Comparison of ENCODE assay signal across 28 cellular contexts in the genomic region with DNA sequence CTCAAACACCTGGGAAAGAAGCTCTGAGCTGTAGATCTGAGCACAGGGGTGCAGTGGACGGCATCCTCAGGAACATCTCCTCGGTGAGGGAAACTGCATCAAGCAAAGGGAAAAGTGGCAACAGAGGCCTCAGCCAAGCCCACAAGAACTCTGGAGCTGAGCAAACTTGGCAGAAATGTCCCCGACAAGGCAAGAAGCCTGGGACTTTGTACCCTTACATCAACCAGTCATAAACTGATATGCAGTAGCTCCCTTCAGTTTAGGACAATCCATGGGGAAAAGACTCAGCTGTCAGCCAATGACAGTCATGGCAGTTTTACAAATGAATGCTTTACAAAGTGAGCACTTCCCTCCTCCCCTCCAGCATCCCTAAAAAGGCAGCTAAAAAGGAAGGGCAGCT.
"Had no signal": no experiment of that assay in that cellular context is flagged by ENCODE, and none has a peak within 500 bp of the region (broad histone marks: within the 10 kb centered on the region; RNA-seq: fewer than 3 reads in every experiment).

No MANE protein-coding gene starts in this region.

- H3K27ac Mint-ChIP-seq: dendritic cell treated with granulocyte-macrophage colony-stimulating factor and Interleukin-4, amounts not matched to agents 40 ng/mL and 50 ng/mL, for 4 days; immature natural killer cell; mesothelial cell of epicardium; nephron progenitor cell; stimulated activated naive B cell treated with anti-CD40 and anti-IgM and Interleukin-4, amounts not matched to agents 10 μg/mL and 1 μg/mL and 100 μg/mL, for 72 hours; stimulated activated naive CD8-positive, alpha-beta T cell treated with anti-CD3 and anti-CD28 coated beads, Interleukin-15, Interleukin-2, amounts not matched to agents 100 ng/mL and 50 ng/mL, for 24 hours had no signal

- DNase-seq: effector memory CD4-positive, alpha-beta T cell; erythroblast; esophagus squamous epithelium; foreskin melanocyte; glutamatergic neuron; heart right ventricle; hypothalamus; immature natural killer cell; kidney glomerular epithelial cell; mesenchymal stem cell; naive thymus-derived CD8-positive, alpha-beta T cell; nephron progenitor cell; nucleus accumbens; ovary; posterior cingulate gyrus; psoas muscle; right cardiac atrium; stimulated activated CD4-positive, alpha-beta T cell treated with anti-CD3 and anti-CD28 coated beads, Interleukin-15, amount 100 ng/mL, for 24 hours; stimulated activated CD4-positive, alpha-beta T cell treated with anti-CD3 and anti-CD28 coated beads, Interleukin-2, amount 100 ng/mL, for 48 hours; stimulated activated naive B cell treated with anti-CD40 and anti-IgM and Interleukin-4, amounts not matched to agents 10 μg/mL and 1 μg/mL and 100 μg/mL, for 72 hours; upper lobe of right lung; uterus had no signal

- H3K27ac ChIP-seq: esophagus squamous epithelium, heart right ventricle, ovary, psoas muscle, skin epidermis, thoracic aorta, tibial nerve, upper lobe of right lung, uterus had no signal

- H3K27me3 Mint-ChIP-seq: dendritic cell treated with granulocyte-macrophage colony-stimulating factor and Interleukin-4, amounts not matched to agents 40 ng/mL and 50 ng/mL, for 4 days had no signal

- H3K4me3 ChIP-seq: esophagus squamous epithelium, heart right ventricle, ovary, psoas muscle, skin epidermis, thoracic aorta, tibial nerve, upper lobe of right lung, uterus had no signal

- H3K4me3 Mint-ChIP-seq: dendritic cell treated with granulocyte-macrophage colony-stimulating factor and Interleukin-4, amounts not matched to agents 40 ng/mL and 50 ng/mL, for 4 days; immature natural killer cell; mesothelial cell of epicardium; naive thymus-derived CD8-positive, alpha-beta T cell; nephron progenitor cell; stimulated activated naive B cell treated with anti-CD40 and anti-IgM and Interleukin-4, amounts not matched to agents 10 μg/mL and 1 μg/mL and 100 μg/mL, for 72 hours; stimulated activated naive CD8-positive, alpha-beta T cell treated with anti-CD3 and anti-CD28 coated beads, Interleukin-15, Interleukin-2, amounts not matched to agents 100 ng/mL and 50 ng/mL, for 24 hours had no signal

- H3K27me3 ChIP-seq: esophagus squamous epithelium, ovary, tibial nerve, upper lobe of right lung, uterus had no signal

- H3K36me3 ChIP-seq: esophagus squamous epithelium, heart right ventricle, ovary, thoracic aorta, tibial nerve, upper lobe of right lung, uterus had no signal

- H3K9me3 ChIP-seq: esophagus squamous epithelium, heart right ventricle, ovary, psoas muscle, thoracic aorta, tibial nerve, upper lobe of right lung, uterus had no signal

- H3K4me1 Mint-ChIP-seq: immature natural killer cell; mesothelial cell of epicardium; naive thymus-derived CD8-positive, alpha-beta T cell; nephron progenitor cell; stimulated activated naive B cell treated with anti-CD40 and anti-IgM and Interleukin-4, amounts not matched to agents 10 μg/mL and 1 μg/mL and 100 μg/mL, for 72 hours had no signal

- H3K9me3 Mint-ChIP-seq: dendritic cell treated with granulocyte-macrophage colony-stimulating factor and Interleukin-4, amounts not matched to agents 40 ng/mL and 50 ng/mL, for 4 days; immature natural killer cell; mesothelial cell of epicardium; naive thymus-derived CD8-positive, alpha-beta T cell; nephron progenitor cell; stimulated activated naive B cell treated with anti-CD40 and anti-IgM and Interleukin-4, amounts not matched to agents 10 μg/mL and 1 μg/mL and 100 μg/mL, for 72 hours; stimulated activated naive CD8-positive, alpha-beta T cell treated with anti-CD3 and anti-CD28 coated beads, Interleukin-15, Interleukin-2, amounts not matched to agents 100 ng/mL and 50 ng/mL, for 24 hours had no signal

- H3K36me3 Mint-ChIP-seq: immature natural killer cell; mesothelial cell of epicardium; naive thymus-derived CD8-positive, alpha-beta T cell; stimulated activated naive B cell treated with anti-CD40 and anti-IgM and Interleukin-4, amounts not matched to agents 10 μg/mL and 1 μg/mL and 100 μg/mL, for 72 hours had no signal

- H3K4me1 ChIP-seq: esophagus squamous epithelium, heart right ventricle, psoas muscle, tibial nerve, upper lobe of right lung, uterus had no signal

- ATAC-seq: heart right ventricle; naive thymus-derived CD8-positive, alpha-beta T cell; psoas muscle; right cardiac atrium; stimulated activated naive B cell treated with anti-CD40 and anti-IgM and Interleukin-4, amounts not matched to agents 10 μg/mL and 1 μg/mL and 100 μg/mL, for 72 hours; upper lobe of right lung had no signal
